Comparison of ENCODE assay signal across 1 cellular context in the genomic region with DNA sequence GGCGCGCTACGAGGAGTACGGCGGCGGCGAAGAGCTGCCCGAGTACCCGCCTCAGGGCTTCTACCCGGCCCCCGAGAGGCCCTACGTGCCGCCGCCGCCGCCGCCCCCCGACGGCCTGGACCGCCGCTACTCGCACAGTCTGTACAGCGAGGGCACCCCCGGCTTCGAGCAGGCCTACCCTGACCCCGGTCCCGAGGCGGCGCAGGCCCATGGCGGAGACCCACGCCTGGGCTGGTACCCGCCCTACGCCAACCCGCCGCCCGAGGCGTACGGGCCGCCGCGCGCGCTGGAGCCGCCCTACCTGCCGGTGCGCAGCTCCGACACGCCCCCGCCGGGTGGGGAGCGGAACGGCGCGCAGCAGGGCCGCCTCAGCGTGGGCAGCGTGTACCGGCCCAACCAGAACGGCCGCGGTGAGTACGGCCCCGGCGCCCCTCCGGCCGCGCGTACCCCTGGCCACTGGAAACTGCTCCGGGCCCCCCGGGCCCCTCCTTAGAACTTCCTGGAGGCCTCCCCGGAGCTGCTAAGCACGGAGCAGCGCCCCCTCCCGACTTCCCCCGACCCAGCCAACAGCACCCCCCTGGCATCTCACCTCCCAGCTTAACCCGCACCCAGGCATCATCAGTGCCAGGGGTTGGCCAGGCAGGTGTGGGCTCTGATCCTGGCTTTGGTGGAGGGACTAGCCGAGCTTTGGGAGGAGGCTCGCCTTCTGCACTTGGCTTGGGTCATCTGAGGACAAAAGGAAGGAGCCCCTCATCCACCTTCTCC.
TF ChIP-seq lines count a peak whose summit lies in the region.

No MANE protein-coding gene starts in this region.

TF ChIP-seq in WTC11, 78 proteins besides CTCF, POLR2A, EP300 and RAD21 (continued from another document and continues in another):
- TF ChIP-seq TEAD1 (CRISPR knock-in tag; IDR thresholded peaks at IDR 0.05): no peak
- TF ChIP-seq, protein P1, sequence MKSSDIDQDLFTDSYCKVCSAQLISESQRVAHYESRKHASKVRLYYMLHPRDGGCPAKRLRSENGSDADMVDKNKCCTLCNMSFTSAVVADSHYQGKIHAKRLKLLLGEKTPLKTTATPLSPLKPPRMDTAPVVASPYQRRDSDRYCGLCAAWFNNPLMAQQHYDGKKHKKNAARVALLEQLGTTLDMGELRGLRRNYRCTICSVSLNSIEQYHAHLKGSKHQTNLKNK (CRISPR knock-in tag; IDR thresholded peaks at IDR 0.05): no peak
- TF ChIP-seq, protein P2, sequence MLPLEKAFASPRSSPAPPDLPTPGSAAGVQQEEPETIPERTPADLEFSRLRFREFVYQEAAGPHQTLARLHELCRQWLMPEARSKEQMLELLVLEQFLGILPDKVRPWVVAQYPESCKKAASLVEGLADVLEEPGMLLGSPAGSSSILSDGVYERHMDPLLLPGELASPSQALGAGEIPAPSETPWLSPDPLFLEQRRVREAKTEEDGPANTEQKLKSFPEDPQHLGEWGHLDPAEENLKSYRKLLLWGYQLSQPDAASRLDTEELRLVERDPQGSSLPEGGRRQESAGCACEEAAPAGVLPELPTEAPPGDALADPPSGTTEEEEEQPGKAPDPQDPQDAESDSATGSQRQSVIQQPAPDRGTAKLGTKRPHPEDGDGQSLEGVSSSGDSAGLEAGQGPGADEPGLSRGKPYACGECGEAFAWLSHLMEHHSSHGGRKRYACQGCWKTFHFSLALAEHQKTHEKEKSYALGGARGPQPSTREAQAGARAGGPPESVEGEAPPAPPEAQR (CRISPR knock-in tag; IDR thresholded peaks at IDR 0.05): no peak
- no peak for TF ChIP-seq NR1H2 (CRISPR knock-in tag; IDR thresholded peaks at IDR 0.05)
- TF ChIP-seq, protein P3, sequence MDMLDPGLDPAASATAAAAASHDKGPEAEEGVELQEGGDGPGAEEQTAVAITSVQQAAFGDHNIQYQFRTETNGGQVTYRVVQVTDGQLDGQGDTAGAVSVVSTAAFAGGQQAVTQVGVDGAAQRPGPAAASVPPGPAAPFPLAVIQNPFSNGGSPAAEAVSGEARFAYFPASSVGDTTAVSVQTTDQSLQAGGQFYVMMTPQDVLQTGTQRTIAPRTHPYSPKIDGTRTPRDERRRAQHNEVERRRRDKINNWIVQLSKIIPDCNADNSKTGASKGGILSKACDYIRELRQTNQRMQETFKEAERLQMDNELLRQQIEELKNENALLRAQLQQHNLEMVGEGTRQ (CRISPR knock-in tag; IDR thresholded peaks at IDR 0.05): no peak
- TF ChIP-seq NR3C1 (CRISPR knock-in tag; conservative IDR thresholded peaks at IDR 0.05; ENCODE audit: low read depth): no peak
- TF ChIP-seq, protein P4, sequence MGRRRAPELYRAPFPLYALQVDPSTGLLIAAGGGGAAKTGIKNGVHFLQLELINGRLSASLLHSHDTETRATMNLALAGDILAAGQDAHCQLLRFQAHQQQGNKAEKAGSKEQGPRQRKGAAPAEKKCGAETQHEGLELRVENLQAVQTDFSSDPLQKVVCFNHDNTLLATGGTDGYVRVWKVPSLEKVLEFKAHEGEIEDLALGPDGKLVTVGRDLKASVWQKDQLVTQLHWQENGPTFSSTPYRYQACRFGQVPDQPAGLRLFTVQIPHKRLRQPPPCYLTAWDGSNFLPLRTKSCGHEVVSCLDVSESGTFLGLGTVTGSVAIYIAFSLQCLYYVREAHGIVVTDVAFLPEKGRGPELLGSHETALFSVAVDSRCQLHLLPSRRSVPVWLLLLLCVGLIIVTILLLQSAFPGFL (CRISPR knock-in tag; IDR thresholded peaks at IDR 0.05; ENCODE audit: borderline replicate concordance): no peak
- TF ChIP-seq ZNF317 (CRISPR knock-in tag; IDR thresholded peaks at IDR 0.05; ENCODE audit: borderline replicate concordance, low read depth): no peak; the same call in 1 of the 2 replicates
- TF ChIP-seq CBFB (CRISPR knock-in tag; IDR thresholded peaks at IDR 0.05; ENCODE audit: low read depth): no peak; the same call in 1 of the 2 replicates
- TF ChIP-seq FOXP1 (CRISPR knock-in tag; IDR thresholded peaks at IDR 0.05; ENCODE audit: borderline replicate concordance): 0 out of 2 replicates have a peak, but pooled peaks have one; percentile 5
- no peak for TF ChIP-seq HMGA2 (CRISPR knock-in tag; IDR thresholded peaks at IDR 0.05)
- TF ChIP-seq, protein P5, sequence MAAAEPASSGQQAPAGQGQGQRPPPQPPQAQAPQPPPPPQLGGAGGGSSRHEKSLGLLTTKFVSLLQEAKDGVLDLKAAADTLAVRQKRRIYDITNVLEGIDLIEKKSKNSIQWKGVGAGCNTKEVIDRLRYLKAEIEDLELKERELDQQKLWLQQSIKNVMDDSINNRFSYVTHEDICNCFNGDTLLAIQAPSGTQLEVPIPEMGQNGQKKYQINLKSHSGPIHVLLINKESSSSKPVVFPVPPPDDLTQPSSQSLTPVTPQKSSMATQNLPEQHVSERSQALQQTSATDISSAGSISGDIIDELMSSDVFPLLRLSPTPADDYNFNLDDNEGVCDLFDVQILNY (CRISPR knock-in tag; IDR thresholded peaks at IDR 0.05): peak; percentile 72
- TF ChIP-seq, protein P6, sequence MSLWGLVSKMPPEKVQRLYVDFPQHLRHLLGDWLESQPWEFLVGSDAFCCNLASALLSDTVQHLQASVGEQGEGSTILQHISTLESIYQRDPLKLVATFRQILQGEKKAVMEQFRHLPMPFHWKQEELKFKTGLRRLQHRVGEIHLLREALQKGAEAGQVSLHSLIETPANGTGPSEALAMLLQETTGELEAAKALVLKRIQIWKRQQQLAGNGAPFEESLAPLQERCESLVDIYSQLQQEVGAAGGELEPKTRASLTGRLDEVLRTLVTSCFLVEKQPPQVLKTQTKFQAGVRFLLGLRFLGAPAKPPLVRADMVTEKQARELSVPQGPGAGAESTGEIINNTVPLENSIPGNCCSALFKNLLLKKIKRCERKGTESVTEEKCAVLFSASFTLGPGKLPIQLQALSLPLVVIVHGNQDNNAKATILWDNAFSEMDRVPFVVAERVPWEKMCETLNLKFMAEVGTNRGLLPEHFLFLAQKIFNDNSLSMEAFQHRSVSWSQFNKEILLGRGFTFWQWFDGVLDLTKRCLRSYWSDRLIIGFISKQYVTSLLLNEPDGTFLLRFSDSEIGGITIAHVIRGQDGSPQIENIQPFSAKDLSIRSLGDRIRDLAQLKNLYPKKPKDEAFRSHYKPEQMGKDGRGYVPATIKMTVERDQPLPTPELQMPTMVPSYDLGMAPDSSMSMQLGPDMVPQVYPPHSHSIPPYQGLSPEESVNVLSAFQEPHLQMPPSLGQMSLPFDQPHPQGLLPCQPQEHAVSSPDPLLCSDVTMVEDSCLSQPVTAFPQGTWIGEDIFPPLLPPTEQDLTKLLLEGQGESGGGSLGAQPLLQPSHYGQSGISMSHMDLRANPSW (CRISPR knock-in tag; conservative IDR thresholded peaks at IDR 0.05; ENCODE audit: low read depth): no peak
- TF ChIP-seq JUN (CRISPR knock-in tag; IDR thresholded peaks at IDR 0.05): no peak
- TF ChIP-seq ZNF219 (CRISPR knock-in tag; IDR thresholded peaks at IDR 0.05; ENCODE audit: borderline replicate concordance): peak; percentile 56; the same call in 1 of the 2 replicates
- TF ChIP-seq, protein P7, sequence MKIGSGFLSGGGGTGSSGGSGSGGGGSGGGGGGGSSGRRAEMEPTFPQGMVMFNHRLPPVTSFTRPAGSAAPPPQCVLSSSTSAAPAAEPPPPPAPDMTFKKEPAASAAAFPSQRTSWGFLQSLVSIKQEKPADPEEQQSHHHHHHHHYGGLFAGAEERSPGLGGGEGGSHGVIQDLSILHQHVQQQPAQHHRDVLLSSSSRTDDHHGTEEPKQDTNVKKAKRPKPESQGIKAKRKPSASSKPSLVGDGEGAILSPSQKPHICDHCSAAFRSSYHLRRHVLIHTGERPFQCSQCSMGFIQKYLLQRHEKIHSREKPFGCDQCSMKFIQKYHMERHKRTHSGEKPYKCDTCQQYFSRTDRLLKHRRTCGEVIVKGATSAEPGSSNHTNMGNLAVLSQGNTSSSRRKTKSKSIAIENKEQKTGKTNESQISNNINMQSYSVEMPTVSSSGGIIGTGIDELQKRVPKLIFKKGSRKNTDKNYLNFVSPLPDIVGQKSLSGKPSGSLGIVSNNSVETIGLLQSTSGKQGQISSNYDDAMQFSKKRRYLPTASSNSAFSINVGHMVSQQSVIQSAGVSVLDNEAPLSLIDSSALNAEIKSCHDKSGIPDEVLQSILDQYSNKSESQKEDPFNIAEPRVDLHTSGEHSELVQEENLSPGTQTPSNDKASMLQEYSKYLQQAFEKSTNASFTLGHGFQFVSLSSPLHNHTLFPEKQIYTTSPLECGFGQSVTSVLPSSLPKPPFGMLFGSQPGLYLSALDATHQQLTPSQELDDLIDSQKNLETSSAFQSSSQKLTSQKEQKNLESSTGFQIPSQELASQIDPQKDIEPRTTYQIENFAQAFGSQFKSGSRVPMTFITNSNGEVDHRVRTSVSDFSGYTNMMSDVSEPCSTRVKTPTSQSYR (CRISPR knock-in tag; IDR thresholded peaks at IDR 0.05): no peak
- TF ChIP-seq CREM (CRISPR knock-in tag; IDR thresholded peaks at IDR 0.05): no peak
- TF ChIP-seq, protein P8, sequence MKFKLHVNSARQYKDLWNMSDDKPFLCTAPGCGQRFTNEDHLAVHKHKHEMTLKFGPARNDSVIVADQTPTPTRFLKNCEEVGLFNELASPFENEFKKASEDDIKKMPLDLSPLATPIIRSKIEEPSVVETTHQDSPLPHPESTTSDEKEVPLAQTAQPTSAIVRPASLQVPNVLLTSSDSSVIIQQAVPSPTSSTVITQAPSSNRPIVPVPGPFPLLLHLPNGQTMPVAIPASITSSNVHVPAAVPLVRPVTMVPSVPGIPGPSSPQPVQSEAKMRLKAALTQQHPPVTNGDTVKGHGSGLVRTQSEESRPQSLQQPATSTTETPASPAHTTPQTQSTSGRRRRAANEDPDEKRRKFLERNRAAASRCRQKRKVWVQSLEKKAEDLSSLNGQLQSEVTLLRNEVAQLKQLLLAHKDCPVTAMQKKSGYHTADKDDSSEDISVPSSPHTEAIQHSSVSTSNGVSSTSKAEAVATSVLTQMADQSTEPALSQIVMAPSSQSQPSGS (CRISPR knock-in tag; IDR thresholded peaks at IDR 0.05; ENCODE audit: borderline replicate concordance, low read depth): no peak
- no peak for TF ChIP-seq NFE2L1 (CRISPR knock-in tag; IDR thresholded peaks at IDR 0.05)
- TF ChIP-seq, protein P9, sequence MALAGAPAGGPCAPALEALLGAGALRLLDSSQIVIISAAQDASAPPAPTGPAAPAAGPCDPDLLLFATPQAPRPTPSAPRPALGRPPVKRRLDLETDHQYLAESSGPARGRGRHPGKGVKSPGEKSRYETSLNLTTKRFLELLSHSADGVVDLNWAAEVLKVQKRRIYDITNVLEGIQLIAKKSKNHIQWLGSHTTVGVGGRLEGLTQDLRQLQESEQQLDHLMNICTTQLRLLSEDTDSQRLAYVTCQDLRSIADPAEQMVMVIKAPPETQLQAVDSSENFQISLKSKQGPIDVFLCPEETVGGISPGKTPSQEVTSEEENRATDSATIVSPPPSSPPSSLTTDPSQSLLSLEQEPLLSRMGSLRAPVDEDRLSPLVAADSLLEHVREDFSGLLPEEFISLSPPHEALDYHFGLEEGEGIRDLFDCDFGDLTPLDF (CRISPR knock-in tag; IDR thresholded peaks at IDR 0.05): peak; percentile 45; the same call in 1 of the 2 replicates
- TF ChIP-seq TP53 (CRISPR knock-in tag; IDR thresholded peaks at IDR 0.05): no peak
- TF ChIP-seq, protein P10, sequence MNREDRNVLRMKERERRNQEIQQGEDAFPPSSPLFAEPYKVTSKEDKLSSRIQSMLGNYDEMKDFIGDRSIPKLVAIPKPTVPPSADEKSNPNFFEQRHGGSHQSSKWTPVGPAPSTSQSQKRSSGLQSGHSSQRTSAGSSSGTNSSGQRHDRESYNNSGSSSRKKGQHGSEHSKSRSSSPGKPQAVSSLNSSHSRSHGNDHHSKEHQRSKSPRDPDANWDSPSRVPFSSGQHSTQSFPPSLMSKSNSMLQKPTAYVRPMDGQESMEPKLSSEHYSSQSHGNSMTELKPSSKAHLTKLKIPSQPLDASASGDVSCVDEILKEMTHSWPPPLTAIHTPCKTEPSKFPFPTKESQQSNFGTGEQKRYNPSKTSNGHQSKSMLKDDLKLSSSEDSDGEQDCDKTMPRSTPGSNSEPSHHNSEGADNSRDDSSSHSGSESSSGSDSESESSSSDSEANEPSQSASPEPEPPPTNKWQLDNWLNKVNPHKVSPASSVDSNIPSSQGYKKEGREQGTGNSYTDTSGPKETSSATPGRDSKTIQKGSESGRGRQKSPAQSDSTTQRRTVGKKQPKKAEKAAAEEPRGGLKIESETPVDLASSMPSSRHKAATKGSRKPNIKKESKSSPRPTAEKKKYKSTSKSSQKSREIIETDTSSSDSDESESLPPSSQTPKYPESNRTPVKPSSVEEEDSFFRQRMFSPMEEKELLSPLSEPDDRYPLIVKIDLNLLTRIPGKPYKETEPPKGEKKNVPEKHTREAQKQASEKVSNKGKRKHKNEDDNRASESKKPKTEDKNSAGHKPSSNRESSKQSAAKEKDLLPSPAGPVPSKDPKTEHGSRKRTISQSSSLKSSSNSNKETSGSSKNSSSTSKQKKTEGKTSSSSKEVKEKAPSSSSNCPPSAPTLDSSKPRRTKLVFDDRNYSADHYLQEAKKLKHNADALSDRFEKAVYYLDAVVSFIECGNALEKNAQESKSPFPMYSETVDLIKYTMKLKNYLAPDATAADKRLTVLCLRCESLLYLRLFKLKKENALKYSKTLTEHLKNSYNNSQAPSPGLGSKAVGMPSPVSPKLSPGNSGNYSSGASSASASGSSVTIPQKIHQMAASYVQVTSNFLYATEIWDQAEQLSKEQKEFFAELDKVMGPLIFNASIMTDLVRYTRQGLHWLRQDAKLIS (CRISPR knock-in tag; IDR thresholded peaks at IDR 0.05; ENCODE audit: borderline replicate concordance): no peak
- no peak for TF ChIP-seq ZNF138 (CRISPR knock-in tag; conservative IDR thresholded peaks at IDR 0.05)
- no peak for TF ChIP-seq ZNF671 (CRISPR knock-in tag; IDR thresholded peaks at IDR 0.05)
- TF ChIP-seq, protein P11, sequence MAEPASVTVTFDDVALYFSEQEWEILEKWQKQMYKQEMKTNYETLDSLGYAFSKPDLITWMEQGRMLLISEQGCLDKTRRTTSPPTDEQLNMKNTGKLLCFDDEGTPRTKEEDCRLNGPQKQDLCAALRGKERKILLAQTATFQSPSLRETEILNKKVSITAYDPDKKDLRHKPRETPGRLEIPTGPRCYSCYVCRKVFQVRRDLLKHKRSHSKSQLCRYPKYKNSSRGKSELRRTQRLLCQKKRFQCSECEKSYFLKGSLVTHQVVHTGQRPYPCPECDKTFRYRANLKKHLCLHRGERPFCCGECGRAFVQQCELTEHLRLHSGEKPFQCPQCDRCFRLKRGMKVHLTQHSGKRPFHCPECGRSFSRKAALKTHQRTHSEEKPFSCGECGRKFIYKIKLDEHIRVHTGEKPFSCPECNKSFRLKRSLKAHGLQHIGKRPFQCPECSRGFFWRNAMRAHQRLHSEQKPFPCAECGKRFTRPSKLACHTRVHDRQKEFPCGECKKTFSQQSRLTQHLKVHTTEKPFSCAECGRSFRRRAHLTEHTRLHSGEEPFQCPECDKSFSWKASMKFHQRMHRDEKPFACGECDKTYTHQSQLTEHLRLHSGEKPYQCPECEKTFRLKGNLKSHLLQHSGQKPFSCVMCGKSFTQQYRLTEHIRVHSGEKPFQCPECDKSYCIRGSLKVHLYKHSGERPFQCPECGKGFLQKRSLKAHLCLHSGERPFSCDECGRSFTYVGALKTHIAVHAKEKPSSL (CRISPR knock-in tag; conservative IDR thresholded peaks at IDR 0.05): no peak
- no peak for TF ChIP-seq TEAD4 (CRISPR knock-in tag; IDR thresholded peaks at IDR 0.05)
- peak; percentile 63 for TF ChIP-seq ZNF121 (CRISPR knock-in tag; IDR thresholded peaks at IDR 0.05)
- TF ChIP-seq, protein P12, sequence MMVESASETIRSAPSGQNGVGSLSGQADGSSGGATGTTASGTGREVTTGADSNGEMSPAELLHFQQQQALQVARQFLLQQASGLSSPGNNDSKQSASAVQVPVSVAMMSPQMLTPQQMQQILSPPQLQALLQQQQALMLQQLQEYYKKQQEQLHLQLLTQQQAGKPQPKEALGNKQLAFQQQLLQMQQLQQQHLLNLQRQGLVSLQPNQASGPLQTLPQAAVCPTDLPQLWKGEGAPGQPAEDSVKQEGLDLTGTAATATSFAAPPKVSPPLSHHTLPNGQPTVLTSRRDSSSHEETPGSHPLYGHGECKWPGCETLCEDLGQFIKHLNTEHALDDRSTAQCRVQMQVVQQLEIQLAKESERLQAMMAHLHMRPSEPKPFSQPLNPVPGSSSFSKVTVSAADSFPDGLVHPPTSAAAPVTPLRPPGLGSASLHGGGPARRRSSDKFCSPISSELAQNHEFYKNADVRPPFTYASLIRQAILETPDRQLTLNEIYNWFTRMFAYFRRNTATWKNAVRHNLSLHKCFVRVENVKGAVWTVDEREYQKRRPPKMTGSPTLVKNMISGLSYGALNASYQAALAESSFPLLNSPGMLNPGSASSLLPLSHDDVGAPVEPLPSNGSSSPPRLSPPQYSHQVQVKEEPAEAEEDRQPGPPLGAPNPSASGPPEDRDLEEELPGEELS (CRISPR knock-in tag; IDR thresholded peaks at IDR 0.05): no peak; the same call in 1 of the 2 replicates
